Comparison of ENCODE assay signal across 11 cellular contexts in the genomic region with DNA sequence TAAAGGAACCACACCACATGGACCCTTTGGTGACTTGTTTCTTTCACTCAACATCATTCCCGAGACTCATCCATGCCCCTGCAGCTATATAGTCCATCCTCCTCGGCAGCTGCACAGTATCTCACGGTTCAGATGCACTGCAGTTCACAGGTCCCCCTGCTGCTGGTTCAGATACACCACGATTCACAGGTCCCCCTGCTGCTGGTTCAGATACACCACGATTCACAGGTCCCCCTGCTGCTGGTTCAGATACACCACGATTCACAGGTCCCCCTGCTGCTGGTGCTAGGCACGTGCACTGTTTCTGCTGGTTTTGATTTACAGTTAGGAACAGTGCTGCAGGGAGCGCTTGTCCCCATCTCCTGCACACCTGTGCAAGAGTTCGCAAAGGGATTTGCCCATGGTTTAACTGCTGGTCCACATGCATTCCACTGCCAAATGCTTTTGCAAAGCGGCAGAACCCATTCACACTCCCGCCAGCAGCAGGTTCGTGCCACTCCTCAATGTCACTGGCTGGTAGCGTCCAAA. TPM values are rescaled to one million over a fixed set of nuclear protein-coding genes. Genes with fewer than 3 reads are reported as not detected.
DNase-seq lines count a peak whose midpoint lies in the region; ATAC-seq and TF ChIP-seq lines count a peak whose summit lies in the region.
"Had no signal": no experiment of that assay in that cellular context is flagged by ENCODE, and none has a peak within 500 bp of the region (broad histone marks: within the 10 kb centered on the region; RNA-seq: fewer than 3 reads in every experiment).

No MANE protein-coding gene starts in this region.

- 0 out of 2 replicates have a peak, but pooled peaks cover 7% of the 10 kb centered on the region for H3F3A ChIP-seq in PC-9 (ENCODE audit: insufficient read depth, low read depth)

- CTCF ChIA-PET in PC-9 (lab: Charles Lee) = no interaction called here

- H3K9me2 ChIP-seq in PC-9 (ENCODE audit: insufficient read depth) = no peaks in the 10 kb centered on the region

- no peak overlapping the region for H3K4ac ChIP-seq in mesenchymal stem cell (ENCODE audit: low read depth in 1 of 2, low read length in 2 of 2)

- H3K27me3 ChIP-seq in BE2C (peaks cover 2% of the 10 kb centered on the region; the same call in 1 of the 2 replicates), PC-9 (ENCODE audit: insufficient read depth, low read depth) (no peaks in the 10 kb centered on the region), mesenchymal stem cell (ENCODE audit: control insufficient read depth in 1 of 2, insufficient read depth in 1 of 2, low read length in 2 of 2) (peaks cover 1 to 2% of the 10 kb centered on the region in 2 experiments)

- no peak overlapping the region for H2AK5ac ChIP-seq in mesenchymal stem cell (ENCODE audit: low read length, severe bottlenecking)

- POLR2A ChIA-PET in PC-9 (lab: Charles Lee; ENCODE audit: unreplicated experiment) = no interaction called here

- no peak overlapping the region for H3K4me2 ChIP-seq in PC-9
- H3K4me2 ChIP-seq in mesenchymal stem cell (ENCODE audit: low read length, poor library complexity, severe bottlenecking) = no peak overlapping the region

- DNase-seq in BE2C (peak; percentile 37), GM12864 (ENCODE audit: low read depth) (no peak), PC-9 (no peak), occipital lobe (lab: John Stamatoyannopoulos, UW) (no peak), mesenchymal stem cell (no peak)
- DNase-seq: activated effector memory CD4-positive, alpha-beta T cell treated with Interleukin-2 at 50 U/mL for 16 hours; cortex of kidney; DMS79 treated with DMSO at 0.1 percent for 48 hours; mammary epithelial cell; T-helper 9 cell had no signal

- H3K9ac ChIP-seq in mesenchymal stem cell (ENCODE audit: low read length) = no peak overlapping the region

- H3K4me1 ChIP-seq in BE2C (no peaks in the 10 kb centered on the region), PC-9 (replicated peaks; ENCODE audit: insufficient read depth) (peaks cover 28% of the 10 kb centered on the region), mesenchymal stem cell (ENCODE audit: control insufficient read depth, insufficient read depth, low read depth, low read length) (peaks cover 17% of the 10 kb centered on the region)

- H2BK12ac ChIP-seq in mesenchymal stem cell (ENCODE audit: low read length in 2 of 2) = no peak overlapping the region

- WGBS in mesenchymal stem cell = 78% methylated on average over 13 of the region's 13 CpGs

- H4K20me1 ChIP-seq in PC-9 (ENCODE audit: insufficient read depth) = no peaks in the 10 kb centered on the region

- intact Hi-C loops in PC-9 (cut with micrococcal nuclease; ENCODE audit: unreplicated experiment) = no loop called here

- ATAC-seq in GM21786 (IDR thresholded peaks at IDR 0.05; ENCODE audit: unreplicated experiment) = no peak

- TF ChIP-seq CTCF in BE2C (IDR thresholded peaks at IDR 0.05; ENCODE audit: low read depth, low read length) (peak; percentile 49), GM12864 (IDR thresholded peaks at IDR 0.05; ENCODE audit: low read depth, low read length, missing control alignments) (peak; percentile 20), PC-9 (conservative IDR thresholded peaks at IDR 0.05) (peak; percentile 34; the same call in 1 of the 2 replicates)

- no peak overlapping the region for H4K8ac ChIP-seq in mesenchymal stem cell (ENCODE audit: low read length)

- no peak overlapping the region for H3K18ac ChIP-seq in mesenchymal stem cell (ENCODE audit: low read depth in 1 of 2, low read length in 2 of 2)

- no peak overlapping the region for H3K23ac ChIP-seq in mesenchymal stem cell (ENCODE audit: low read length in 2 of 2)

- H2BK15ac ChIP-seq in mesenchymal stem cell (ENCODE audit: low read depth, poor library complexity, severe bottlenecking) = no peak overlapping the region

- H4K91ac ChIP-seq in mesenchymal stem cell (ENCODE audit: low read length) = no peak overlapping the region

- H3K9me3 ChIP-seq in BE2C (no peaks in the 10 kb centered on the region), PC-9 (ENCODE audit: insufficient read depth, low read depth) (no peaks in the 10 kb centered on the region), mesenchymal stem cell (ENCODE audit: control insufficient read depth, low read length) (no peaks in the 10 kb centered on the region)

- no peak overlapping the region for H2AFZ ChIP-seq in PC-9
- H2AFZ ChIP-seq in mesenchymal stem cell (ENCODE audit: low read depth, low read length) = no peak overlapping the region

- BruUV-seq in PC-9 (replicated peaks; lab: Mats Ljungman, UMichigan) = no TSS peak

- H3K27ac ChIP-seq in PC-9 (no peak overlapping the region), mesenchymal stem cell (ENCODE audit: low read length, poor library complexity, severe bottlenecking) (no peak overlapping the region)

- no peak overlapping the region for H2BK5ac ChIP-seq in mesenchymal stem cell (ENCODE audit: low read depth, low read length, poor library complexity, severe bottlenecking)

- peaks cover 34% of the 10 kb centered on the region for H3K79me1 ChIP-seq in mesenchymal stem cell (replicated peaks; ENCODE audit: low read length, poor library complexity, severe bottlenecking)

- H3K79me2 ChIP-seq in PC-9 (ENCODE audit: low read depth) = peaks cover 60% of the 10 kb centered on the region

- H3K4me3 ChIP-seq in BE2C (ENCODE audit: low read depth, low read length) (no peak overlapping the region), GM12864 (ENCODE audit: low read depth, low read length) (no peak overlapping the region), PC-9 (no peak overlapping the region), mesenchymal stem cell (ENCODE audit: insufficient read depth in 1 of 2, low read depth in 1 of 2, low read length in 2 of 2) (no peak overlapping the region)

- no peaks in the 10 kb centered on the region for H3K36me3 ChIP-seq in BE2C
- H3K36me3 ChIP-seq in PC-9 (ENCODE audit: low read depth) = no peaks in the 10 kb centered on the region; the same call in 1 of the 2 replicates
- no peaks in the 10 kb centered on the region for H3K36me3 ChIP-seq in mesenchymal stem cell (ENCODE audit: control insufficient read depth in 1 of 2, insufficient read depth in 2 of 2, low read depth in 1 of 2, low read length in 2 of 2)

- no peak overlapping the region for H3K14ac ChIP-seq in mesenchymal stem cell (ENCODE audit: low read length in 2 of 2)

- no peak overlapping the region for H2BK120ac ChIP-seq in mesenchymal stem cell (ENCODE audit: low read depth, low read length)

RNA-seq across cellular contexts. Expression of a gene that starts 3.8 kb away (rescaled TPM):
- 17.4 TPM for polyA plus RNA-seq in BE2C (2012; ENCODE audit: insufficient read depth, insufficient read length, low read depth)
- total RNA-seq in PC-9 (2021) (30.5 and 32.1 TPM in 2 replicates), occipital lobe (165 TPM)
- 17.9 TPM for polyA plus RNA-seq in mesenchymal stem cell (2013, experiment 1 of 2)
- polyA plus RNA-seq in mesenchymal stem cell (2013, experiment 2 of 2) = 17.7 TPM

RNA-seq across cellular contexts. Expression of a gene that starts 3.9 kb away (rescaled TPM):
- polyA plus RNA-seq in BE2C (2012; ENCODE audit: insufficient read depth, insufficient read length, low read depth) = 14.1 TPM
- total RNA-seq in PC-9 (2021) = 1.2 and 3.9 TPM in 2 replicates
- 0.62 TPM for total RNA-seq in occipital lobe
- 0.14 TPM for polyA plus RNA-seq in mesenchymal stem cell (2013, experiment 1 of 2)
- 0.10 TPM for polyA plus RNA-seq in mesenchymal stem cell (2013, experiment 2 of 2)
- polyA plus RNA-seq: mammary epithelial cell had no signal

RNA-seq across cellular contexts. Expression of a gene that starts 24.5 kb away (rescaled TPM):
- polyA plus RNA-seq in BE2C (2012; ENCODE audit: insufficient read depth, insufficient read length, low read depth) = 67.9 TPM
- 80.3 and 96.0 TPM in 2 replicates for total RNA-seq in PC-9 (2021)
- total RNA-seq in occipital lobe = 78.1 TPM
- polyA plus RNA-seq in mesenchymal stem cell (2013, experiment 1 of 2) = 107 TPM
- 109 TPM for polyA plus RNA-seq in mesenchymal stem cell (2013, experiment 2 of 2)

RNA-seq across cellular contexts. Expression of a gene that starts 45.6 kb away (rescaled TPM):
- polyA plus RNA-seq in BE2C (2012; ENCODE audit: insufficient read depth, insufficient read length, low read depth) = 73.4 TPM
- total RNA-seq in PC-9 (2021) (40.2 and 43.0 TPM in 2 replicates), occipital lobe (14.3 TPM)
- polyA plus RNA-seq in mesenchymal stem cell (2013, experiment 1 of 2) = 24.3 TPM
- 22.1 TPM for polyA plus RNA-seq in mesenchymal stem cell (2013, experiment 2 of 2)

RNA-seq across cellular contexts. Expression of a gene that starts 49.8 kb away (rescaled TPM):
- not detected for polyA plus RNA-seq in BE2C (2012; ENCODE audit: insufficient read depth, insufficient read length, low read depth)
- total RNA-seq in PC-9 (2021) = not detected in 2 replicates
- not detected for total RNA-seq in occipital lobe
- not detected for polyA plus RNA-seq in mesenchymal stem cell (2013, experiment 1 of 2)
- polyA plus RNA-seq in mesenchymal stem cell (2013, experiment 2 of 2) = not detected
- polyA plus RNA-seq: mammary epithelial cell had no signal
